In genomic region chr1:3622102-3622501, GRCh38 we compare ENCODE assay signal across 1 cellular context.
TF ChIP-seq lines count a peak whose summit lies in the region.

No MANE protein-coding gene starts in this region.

TF ChIP-seq in K562, 482 proteins besides CTCF, POLR2A, EP300 and RAD21:
- TF ChIP-seq YY1 (IDR thresholded peaks at IDR 0.05; ENCODE audit: borderline replicate concordance in 1 of 3, control insufficient read depth in 1 of 3, extremely low read depth in 1 of 3, insufficient read depth in 3 of 3, insufficient read length in 1 of 3, insufficient replicate concordance in 2 of 3, low read depth in 1 of 3, low read length in 2 of 3) (peak in 1 of 3 experiments; percentile 23), ZNF431 (CRISPR knock-in tag; IDR thresholded peaks at IDR 0.05) (peak; percentile 96), ZFP36 (IDR thresholded peaks at IDR 0.05; ENCODE audit: low read depth, low read length, partially characterized antibody) (peak; percentile 42)
